9 cellular contexts compared by ENCODE assay signal in the genomic region with DNA sequence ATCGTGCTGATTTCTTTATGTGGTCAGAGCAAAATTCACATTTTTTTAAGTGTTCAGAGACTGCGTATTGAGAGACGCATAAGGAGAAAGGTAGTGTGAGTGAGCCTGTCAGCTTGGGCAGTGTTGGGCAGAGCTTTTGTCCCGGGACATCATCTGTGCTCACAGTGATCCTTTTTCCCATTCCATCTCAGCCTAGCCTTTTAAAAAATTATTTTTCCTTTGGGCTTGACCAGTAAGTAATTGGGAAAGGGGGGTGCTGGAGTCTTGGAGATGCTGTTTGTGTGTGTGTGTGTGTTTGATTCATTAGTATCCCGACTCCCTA. TPM values are rescaled to one million over a fixed set of nuclear protein-coding genes. Genes with fewer than 3 reads are reported as not detected.
DNase-seq lines count a peak whose midpoint lies in the region; ATAC-seq, FAIRE-seq and TF ChIP-seq lines count a peak whose summit lies in the region.
"Had no signal": no experiment of that assay in that cellular context is flagged by ENCODE, and none has a peak within 500 bp of the region (broad histone marks: within the 10 kb centered on the region; RNA-seq: fewer than 3 reads in every experiment).

No MANE protein-coding gene starts in this region.

- intact Hi-C loops in activated T-helper 2 cell treated with anti-CD3 and anti-CD28 coated beads, Interferon-gamma antibody, Interleukin-2, Interleukin-4, amounts not matched to agents 10 μg/mL and 5 μg/mL and 100 μg/mL, durations not matched to agents 14 hours and 24 hours and 36 hours (cut with micrococcal nuclease): loop anchor here (5.0 to 10.0 kb wide), 5 partner anchors 176 to 391 kb away; partner anchors contain the start of gene UBE2H
- intact Hi-C loops in stomach (cut with DNase I; ENCODE audit: low total_unique reads): no loop called here

- peaks cover 0 to 12% (median 2%) of the 10 kb centered on the region in 4 donors for H3K36me3 ChIP-seq in stomach

- H3K27me3 Mint-ChIP-seq in T-helper 1 cell treated with Interleukin-12 subunit alpha and Interleukin-12 subunit beta and Interleukin-4 antibody, amounts not matched to agents 30 μg/mL and 1 μg/mL, for 36 hours (ENCODE audit: low read depth): no peaks in the 10 kb centered on the region
- no peaks in the 10 kb centered on the region for H3K27me3 Mint-ChIP-seq in activated T-helper 2 cell treated with anti-CD3 and anti-CD28 coated beads, Interferon-gamma antibody, Interleukin-2, Interleukin-4, amounts not matched to agents 10 μg/mL and 5 μg/mL and 100 μg/mL, durations not matched to agents 14 hours and 24 hours and 36 hours (ENCODE audit: low read depth)

- WGBS in stomach, 5 donors: 17 to 25% (median 19%) methylated on average over 5 of the region's 5 CpGs

- no peak for ATAC-seq in omental fat pad (ENCODE audit: low FRiP score)

- FAIRE-seq in urothelium cell line (lab: Jason Lieb, UNC): no peak

- H3K4me1 Mint-ChIP-seq in T-helper 1 cell treated with Interleukin-12 subunit alpha and Interleukin-12 subunit beta and Interleukin-4 antibody, amounts not matched to agents 30 μg/mL and 1 μg/mL, for 36 hours (ENCODE audit: low read depth): peaks cover 46% of the 10 kb centered on the region
- peaks cover 44% of the 10 kb centered on the region for H3K4me1 Mint-ChIP-seq in activated T-helper 2 cell treated with anti-CD3 and anti-CD28 coated beads, Interferon-gamma antibody, Interleukin-2, Interleukin-4, amounts not matched to agents 10 μg/mL and 5 μg/mL and 100 μg/mL, durations not matched to agents 14 hours and 24 hours and 36 hours (ENCODE audit: low read depth)

- TF ChIP-seq CTCF in stomach (IDR thresholded peaks at IDR 0.05) (no peak), omental fat pad (IDR thresholded peaks at IDR 0.05) (no peak)

- no peaks in the 10 kb centered on the region for H3K9me3 Mint-ChIP-seq in T-helper 1 cell treated with Interleukin-12 subunit alpha and Interleukin-12 subunit beta and Interleukin-4 antibody, amounts not matched to agents 30 μg/mL and 1 μg/mL, for 36 hours
- H3K9me3 Mint-ChIP-seq in activated T-helper 2 cell treated with anti-CD3 and anti-CD28 coated beads, Interferon-gamma antibody, Interleukin-2, Interleukin-4, amounts not matched to agents 10 μg/mL and 5 μg/mL and 100 μg/mL, durations not matched to agents 14 hours and 24 hours and 36 hours: no peaks in the 10 kb centered on the region

- TF ChIP-seq EP300 in stomach (IDR thresholded peaks at IDR 0.05): no peak

- peak overlapping the region; percentile 95 for H3K27ac Mint-ChIP-seq in T-helper 1 cell treated with Interleukin-12 subunit alpha and Interleukin-12 subunit beta and Interleukin-4 antibody, amounts not matched to agents 30 μg/mL and 1 μg/mL, for 36 hours
- peak overlapping the region; percentile 91 for H3K27ac Mint-ChIP-seq in activated T-helper 2 cell treated with anti-CD3 and anti-CD28 coated beads, Interferon-gamma antibody, Interleukin-2, Interleukin-4, amounts not matched to agents 10 μg/mL and 5 μg/mL and 100 μg/mL, durations not matched to agents 14 hours and 24 hours and 36 hours

- H3K4me3 ChIP-seq in iPS-18c (ENCODE audit: insufficient read depth, low read depth, low read length): peak overlapping the region; percentile 93
- peak overlapping the region; percentile 76 to 95 (median 86) for H3K4me3 ChIP-seq in stomach

- peaks cover 12% of the 10 kb centered on the region for H3K36me3 Mint-ChIP-seq in T-helper 1 cell treated with Interleukin-12 subunit alpha and Interleukin-12 subunit beta and Interleukin-4 antibody, amounts not matched to agents 30 μg/mL and 1 μg/mL, for 36 hours (ENCODE audit: low read depth)
- H3K36me3 Mint-ChIP-seq in activated T-helper 2 cell treated with anti-CD3 and anti-CD28 coated beads, Interferon-gamma antibody, Interleukin-2, Interleukin-4, amounts not matched to agents 10 μg/mL and 5 μg/mL and 100 μg/mL, durations not matched to agents 14 hours and 24 hours and 36 hours (ENCODE audit: low read depth): peaks cover 28% of the 10 kb centered on the region

- DNase-seq in T-helper 1 cell (no peak), stomach (no peak), hippocampal formation (lab: John Stamatoyannopoulos, UW) (no peak), urothelium cell line (ENCODE audit: low spot score) (no peak), omental fat pad (ENCODE audit: low spot score) (no peak)
- DNase-seq in activated T-helper 2 cell treated with anti-CD3 and anti-CD28 coated beads, Interferon-gamma antibody, Interleukin-2, Interleukin-4, amounts not matched to agents 10 μg/mL and 5 μg/mL and 100 μg/mL, durations not matched to agents 14 hours and 24 hours and 36 hours (ENCODE audit: low spot score): no peak
- DNase-seq: 8988T had no signal

- peaks cover 23 to 75% (median 51%) of the 10 kb centered on the region in 4 donors for H3K4me1 ChIP-seq in stomach

- H3K9me3 ChIP-seq in iPS-18c (ENCODE audit: control insufficient read depth, insufficient read depth, low read length) (no peaks in the 10 kb centered on the region), stomach (no peaks in the 10 kb centered on the region)

- H3K4me3 Mint-ChIP-seq in T-helper 1 cell treated with Interleukin-12 subunit alpha and Interleukin-12 subunit beta and Interleukin-4 antibody, amounts not matched to agents 30 μg/mL and 1 μg/mL, for 36 hours: peak overlapping the region; percentile 90
- H3K4me3 Mint-ChIP-seq in activated T-helper 2 cell treated with anti-CD3 and anti-CD28 coated beads, Interferon-gamma antibody, Interleukin-2, Interleukin-4, amounts not matched to agents 10 μg/mL and 5 μg/mL and 100 μg/mL, durations not matched to agents 14 hours and 24 hours and 36 hours (ENCODE audit: low read depth): peak overlapping the region; percentile 90

- H3K27me3 ChIP-seq in stomach: no peaks in the 10 kb centered on the region

- peak overlapping the region in 4 of 5 donors; percentile 95 to 98 (median 96) for H3K27ac ChIP-seq in stomach

- no peak for TF ChIP-seq POLR2A in stomach (IDR thresholded peaks at IDR 0.05)

RNA-seq across cellular contexts. Expression of gene NRF1, which starts 1.5 kb away (rescaled TPM):
- 22.8 and 25.4 TPM in 2 replicates for total RNA-seq in activated T-helper 2 cell treated with anti-CD3 and anti-CD28 coated beads, Interferon-gamma antibody, Interleukin-2, Interleukin-4, amounts not matched to agents 10 μg/mL and 5 μg/mL and 100 μg/mL, durations not matched to agents 14 hours and 24 hours and 36 hours
- total RNA-seq in stomach (10 to 100 TPM in 4 of 5 donors, 1 to 10 TPM in 1; 3.2 to 58.3 (median 18.9) TPM), omental fat pad (10 to 100 TPM; 11.7 to 32.3 (median 16.6) TPM)
- 1 to 10 TPM; 4.6 to 8.1 (median 5.0) TPM for polyA plus RNA-seq in stomach
